Comparison of ENCODE assay signal across 9 cellular contexts in the genomic region with DNA sequence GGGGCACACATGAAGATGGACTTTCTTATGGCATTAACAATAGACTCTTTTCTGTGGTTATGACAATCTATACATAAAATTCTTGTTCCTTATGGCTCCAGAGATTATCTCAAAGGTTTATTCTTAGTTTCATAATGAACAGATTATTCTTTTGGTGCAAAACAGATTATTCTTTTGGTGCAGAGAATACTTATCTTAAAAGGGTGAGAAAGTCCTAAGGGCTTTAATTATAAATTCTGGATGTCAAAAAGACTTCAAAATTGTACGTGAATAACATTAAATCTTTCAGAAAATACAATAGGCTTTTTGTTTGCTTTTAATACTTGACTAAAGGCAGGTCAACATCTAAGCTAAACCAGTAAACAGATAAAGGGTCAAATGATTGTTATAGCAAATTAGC.
"Had no signal": no experiment of that assay in that cellular context is flagged by ENCODE, and none has a peak within 500 bp of the region (broad histone marks: within the 10 kb centered on the region; RNA-seq: fewer than 3 reads in every experiment).

No MANE protein-coding gene starts in this region.

- H3K4me3 ChIP-seq: GM23248, HAP-1 had no signal

- H3K9me3 ChIP-seq: HAP-1 had no signal

- H3K27ac ChIP-seq: GM23248, HL-60, KMS-11 had no signal

- FAIRE-seq: HepG2 had no signal

- DNase-seq: GM23248, GOT3, H7, HFFc6, KBM-7 had no signal

- H3K36me3 ChIP-seq: HAP-1 had no signal
